In the genomic region with DNA sequence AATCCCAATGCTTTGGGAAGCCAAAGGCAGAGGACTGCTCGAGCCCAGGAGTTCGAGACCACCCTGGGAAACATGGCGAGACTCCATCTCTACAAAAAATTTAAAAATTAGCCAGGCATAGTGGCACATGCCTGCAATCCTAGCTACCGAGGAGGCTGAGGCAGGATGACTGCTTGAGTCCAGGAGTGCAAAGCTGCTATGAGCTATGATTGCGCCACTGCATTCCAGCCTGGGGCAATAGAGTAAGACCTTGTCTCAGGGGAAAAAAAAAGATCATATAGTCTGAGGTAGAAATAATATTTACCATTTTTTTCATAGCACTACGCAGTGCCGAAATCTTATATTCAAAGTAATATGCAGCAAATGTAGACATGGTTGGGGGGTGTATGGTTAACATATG, we compare ENCODE assay signal across 1 cellular context.
TF ChIP-seq lines count a peak whose summit lies in the region.

No MANE protein-coding gene starts in this region.

TF ChIP-seq in HepG2, 621 proteins besides CTCF, POLR2A, EP300 and RAD21 (continued from another document and continues in another):
- TF ChIP-seq, protein P1, sequence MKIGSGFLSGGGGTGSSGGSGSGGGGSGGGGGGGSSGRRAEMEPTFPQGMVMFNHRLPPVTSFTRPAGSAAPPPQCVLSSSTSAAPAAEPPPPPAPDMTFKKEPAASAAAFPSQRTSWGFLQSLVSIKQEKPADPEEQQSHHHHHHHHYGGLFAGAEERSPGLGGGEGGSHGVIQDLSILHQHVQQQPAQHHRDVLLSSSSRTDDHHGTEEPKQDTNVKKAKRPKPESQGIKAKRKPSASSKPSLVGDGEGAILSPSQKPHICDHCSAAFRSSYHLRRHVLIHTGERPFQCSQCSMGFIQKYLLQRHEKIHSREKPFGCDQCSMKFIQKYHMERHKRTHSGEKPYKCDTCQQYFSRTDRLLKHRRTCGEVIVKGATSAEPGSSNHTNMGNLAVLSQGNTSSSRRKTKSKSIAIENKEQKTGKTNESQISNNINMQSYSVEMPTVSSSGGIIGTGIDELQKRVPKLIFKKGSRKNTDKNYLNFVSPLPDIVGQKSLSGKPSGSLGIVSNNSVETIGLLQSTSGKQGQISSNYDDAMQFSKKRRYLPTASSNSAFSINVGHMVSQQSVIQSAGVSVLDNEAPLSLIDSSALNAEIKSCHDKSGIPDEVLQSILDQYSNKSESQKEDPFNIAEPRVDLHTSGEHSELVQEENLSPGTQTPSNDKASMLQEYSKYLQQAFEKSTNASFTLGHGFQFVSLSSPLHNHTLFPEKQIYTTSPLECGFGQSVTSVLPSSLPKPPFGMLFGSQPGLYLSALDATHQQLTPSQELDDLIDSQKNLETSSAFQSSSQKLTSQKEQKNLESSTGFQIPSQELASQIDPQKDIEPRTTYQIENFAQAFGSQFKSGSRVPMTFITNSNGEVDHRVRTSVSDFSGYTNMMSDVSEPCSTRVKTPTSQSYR (CRISPR knock-in tag; IDR thresholded peaks at IDR 0.05; ENCODE audit: borderline replicate concordance): peak; percentile 45; the same call in 1 of the 2 replicates
- TF ChIP-seq ZNF260 (CRISPR knock-in tag; IDR thresholded peaks at IDR 0.05; ENCODE audit: borderline replicate concordance, low read depth) (no peak), U2AF2 (IDR thresholded peaks at IDR 0.05; ENCODE audit: low read depth, low read length) (no peak), ZMYM2 (CRISPR knock-in tag; IDR thresholded peaks at IDR 0.05) (no peak), NCOA2 (CRISPR knock-in tag; IDR thresholded peaks at IDR 0.05) (peak; percentile 77), ZNF563 (CRISPR knock-in tag; IDR thresholded peaks at IDR 0.05) (no peak), ZNF530 (CRISPR knock-in tag; IDR thresholded peaks at IDR 0.05; ENCODE audit: low read depth) (no peak), ATF2 (CRISPR knock-in tag; IDR thresholded peaks at IDR 0.05) (peak; percentile 62; the same call in 1 of the 2 replicates), ARHGAP35 (CRISPR knock-in tag; IDR thresholded peaks at IDR 0.05; ENCODE audit: borderline replicate concordance) (no peak), ZNF225 (CRISPR knock-in tag; IDR thresholded peaks at IDR 0.05) (no peak), ZNF678 (CRISPR knock-in tag; IDR thresholded peaks at IDR 0.05) (no peak), ZNF709 (CRISPR knock-in tag; IDR thresholded peaks at IDR 0.05) (no peak), RFX1 (IDR thresholded peaks at IDR 0.05) (no peak), ZNF850 (CRISPR knock-in tag; conservative IDR thresholded peaks at IDR 0.05) (no peak), E2F5 (CRISPR knock-in tag; conservative IDR thresholded peaks at IDR 0.05) (no peak), ZNF747 (CRISPR knock-in tag; IDR thresholded peaks at IDR 0.05; ENCODE audit: borderline replicate concordance) (no peak), ZNF503 (CRISPR knock-in tag; IDR thresholded peaks at IDR 0.05) (no peak), SRSF9 (IDR thresholded peaks at IDR 0.05; ENCODE audit: borderline replicate concordance, insufficient read depth, low read depth, low read length, poor library complexity, severe bottlenecking) (no peak), ATRX (CRISPR knock-in tag; IDR thresholded peaks at IDR 0.05; ENCODE audit: borderline replicate concordance) (no peak), MXD4 (CRISPR knock-in tag; IDR thresholded peaks at IDR 0.05) (0 out of 2 replicates have a peak, but pooled peaks have one; percentile 21), ZFP91 (CRISPR knock-in tag; IDR thresholded peaks at IDR 0.05; ENCODE audit: borderline replicate concordance) (no peak), HNRNPK (IDR thresholded peaks at IDR 0.05; ENCODE audit: low read depth, low read length, poor library complexity, severe bottlenecking) (no peak), SCMH1 (CRISPR knock-in tag; IDR thresholded peaks at IDR 0.05; ENCODE audit: borderline replicate concordance) (no peak), PHF20 (CRISPR knock-in tag; IDR thresholded peaks at IDR 0.05) (no peak), HNRNPL (IDR thresholded peaks at IDR 0.05; ENCODE audit: low read depth, low read length) (no peak), PCBP1 (IDR thresholded peaks at IDR 0.05; ENCODE audit: borderline replicate concordance, low read depth, low read length) (no peak), TCF7L2 (IDR thresholded peaks at IDR 0.05; ENCODE audit: low read depth, low read length) (no peak)
- TF ChIP-seq, protein P2, sequence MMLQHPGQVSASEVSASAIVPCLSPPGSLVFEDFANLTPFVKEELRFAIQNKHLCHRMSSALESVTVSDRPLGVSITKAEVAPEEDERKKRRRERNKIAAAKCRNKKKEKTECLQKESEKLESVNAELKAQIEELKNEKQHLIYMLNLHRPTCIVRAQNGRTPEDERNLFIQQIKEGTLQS (CRISPR knock-in tag; IDR thresholded peaks at IDR 0.05): peak; percentile 63; the same call in 1 of the 2 replicates
- TF ChIP-seq, protein P3, sequence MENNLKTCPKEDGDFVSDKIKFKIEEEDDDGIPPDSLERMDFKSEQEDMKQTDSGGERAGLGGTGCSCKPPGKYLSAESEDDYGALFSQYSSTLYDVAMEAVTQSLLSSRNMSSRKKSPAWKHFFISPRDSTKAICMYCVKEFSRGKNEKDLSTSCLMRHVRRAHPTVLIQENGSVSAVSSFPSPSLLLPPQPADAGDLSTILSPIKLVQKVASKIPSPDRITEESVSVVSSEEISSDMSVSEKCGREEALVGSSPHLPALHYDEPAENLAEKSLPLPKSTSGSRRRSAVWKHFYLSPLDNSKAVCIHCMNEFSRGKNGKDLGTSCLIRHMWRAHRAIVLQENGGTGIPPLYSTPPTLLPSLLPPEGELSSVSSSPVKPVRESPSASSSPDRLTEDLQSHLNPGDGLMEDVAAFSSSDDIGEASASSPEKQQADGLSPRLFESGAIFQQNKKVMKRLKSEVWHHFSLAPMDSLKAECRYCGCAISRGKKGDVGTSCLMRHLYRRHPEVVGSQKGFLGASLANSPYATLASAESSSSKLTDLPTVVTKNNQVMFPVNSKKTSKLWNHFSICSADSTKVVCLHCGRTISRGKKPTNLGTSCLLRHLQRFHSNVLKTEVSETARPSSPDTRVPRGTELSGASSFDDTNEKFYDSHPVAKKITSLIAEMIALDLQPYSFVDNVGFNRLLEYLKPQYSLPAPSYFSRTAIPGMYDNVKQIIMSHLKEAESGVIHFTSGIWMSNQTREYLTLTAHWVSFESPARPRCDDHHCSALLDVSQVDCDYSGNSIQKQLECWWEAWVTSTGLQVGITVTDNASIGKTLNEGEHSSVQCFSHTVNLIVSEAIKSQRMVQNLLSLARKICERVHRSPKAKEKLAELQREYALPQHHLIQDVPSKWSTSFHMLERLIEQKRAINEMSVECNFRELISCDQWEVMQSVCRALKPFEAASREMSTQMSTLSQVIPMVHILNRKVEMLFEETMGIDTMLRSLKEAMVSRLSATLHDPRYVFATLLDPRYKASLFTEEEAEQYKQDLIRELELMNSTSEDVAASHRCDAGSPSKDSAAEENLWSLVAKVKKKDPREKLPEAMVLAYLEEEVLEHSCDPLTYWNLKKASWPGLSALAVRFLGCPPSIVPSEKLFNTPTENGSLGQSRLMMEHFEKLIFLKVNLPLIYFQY (CRISPR knock-in tag; IDR thresholded peaks at IDR 0.05; ENCODE audit: borderline replicate concordance): peak; percentile 27; the same call in 1 of the 2 replicates
- TF ChIP-seq, protein P4, sequence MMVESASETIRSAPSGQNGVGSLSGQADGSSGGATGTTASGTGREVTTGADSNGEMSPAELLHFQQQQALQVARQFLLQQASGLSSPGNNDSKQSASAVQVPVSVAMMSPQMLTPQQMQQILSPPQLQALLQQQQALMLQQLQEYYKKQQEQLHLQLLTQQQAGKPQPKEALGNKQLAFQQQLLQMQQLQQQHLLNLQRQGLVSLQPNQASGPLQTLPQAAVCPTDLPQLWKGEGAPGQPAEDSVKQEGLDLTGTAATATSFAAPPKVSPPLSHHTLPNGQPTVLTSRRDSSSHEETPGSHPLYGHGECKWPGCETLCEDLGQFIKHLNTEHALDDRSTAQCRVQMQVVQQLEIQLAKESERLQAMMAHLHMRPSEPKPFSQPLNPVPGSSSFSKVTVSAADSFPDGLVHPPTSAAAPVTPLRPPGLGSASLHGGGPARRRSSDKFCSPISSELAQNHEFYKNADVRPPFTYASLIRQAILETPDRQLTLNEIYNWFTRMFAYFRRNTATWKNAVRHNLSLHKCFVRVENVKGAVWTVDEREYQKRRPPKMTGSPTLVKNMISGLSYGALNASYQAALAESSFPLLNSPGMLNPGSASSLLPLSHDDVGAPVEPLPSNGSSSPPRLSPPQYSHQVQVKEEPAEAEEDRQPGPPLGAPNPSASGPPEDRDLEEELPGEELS (CRISPR knock-in tag; IDR thresholded peaks at IDR 0.05): peak; percentile 60; the same call in 1 of the 2 replicates
- TF ChIP-seq, protein P5, sequence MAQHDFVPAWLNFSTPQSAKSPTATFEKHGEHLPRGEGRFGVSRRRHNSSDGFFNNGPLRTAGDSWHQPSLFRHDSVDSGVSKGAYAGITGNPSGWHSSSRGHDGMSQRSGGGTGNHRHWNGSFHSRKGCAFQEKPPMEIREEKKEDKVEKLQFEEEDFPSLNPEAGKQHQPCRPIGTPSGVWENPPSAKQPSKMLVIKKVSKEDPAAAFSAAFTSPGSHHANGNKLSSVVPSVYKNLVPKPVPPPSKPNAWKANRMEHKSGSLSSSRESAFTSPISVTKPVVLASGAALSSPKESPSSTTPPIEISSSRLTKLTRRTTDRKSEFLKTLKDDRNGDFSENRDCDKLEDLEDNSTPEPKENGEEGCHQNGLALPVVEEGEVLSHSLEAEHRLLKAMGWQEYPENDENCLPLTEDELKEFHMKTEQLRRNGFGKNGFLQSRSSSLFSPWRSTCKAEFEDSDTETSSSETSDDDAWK (CRISPR knock-in tag; IDR thresholded peaks at IDR 0.05): no peak
- TF ChIP-seq, protein P6, sequence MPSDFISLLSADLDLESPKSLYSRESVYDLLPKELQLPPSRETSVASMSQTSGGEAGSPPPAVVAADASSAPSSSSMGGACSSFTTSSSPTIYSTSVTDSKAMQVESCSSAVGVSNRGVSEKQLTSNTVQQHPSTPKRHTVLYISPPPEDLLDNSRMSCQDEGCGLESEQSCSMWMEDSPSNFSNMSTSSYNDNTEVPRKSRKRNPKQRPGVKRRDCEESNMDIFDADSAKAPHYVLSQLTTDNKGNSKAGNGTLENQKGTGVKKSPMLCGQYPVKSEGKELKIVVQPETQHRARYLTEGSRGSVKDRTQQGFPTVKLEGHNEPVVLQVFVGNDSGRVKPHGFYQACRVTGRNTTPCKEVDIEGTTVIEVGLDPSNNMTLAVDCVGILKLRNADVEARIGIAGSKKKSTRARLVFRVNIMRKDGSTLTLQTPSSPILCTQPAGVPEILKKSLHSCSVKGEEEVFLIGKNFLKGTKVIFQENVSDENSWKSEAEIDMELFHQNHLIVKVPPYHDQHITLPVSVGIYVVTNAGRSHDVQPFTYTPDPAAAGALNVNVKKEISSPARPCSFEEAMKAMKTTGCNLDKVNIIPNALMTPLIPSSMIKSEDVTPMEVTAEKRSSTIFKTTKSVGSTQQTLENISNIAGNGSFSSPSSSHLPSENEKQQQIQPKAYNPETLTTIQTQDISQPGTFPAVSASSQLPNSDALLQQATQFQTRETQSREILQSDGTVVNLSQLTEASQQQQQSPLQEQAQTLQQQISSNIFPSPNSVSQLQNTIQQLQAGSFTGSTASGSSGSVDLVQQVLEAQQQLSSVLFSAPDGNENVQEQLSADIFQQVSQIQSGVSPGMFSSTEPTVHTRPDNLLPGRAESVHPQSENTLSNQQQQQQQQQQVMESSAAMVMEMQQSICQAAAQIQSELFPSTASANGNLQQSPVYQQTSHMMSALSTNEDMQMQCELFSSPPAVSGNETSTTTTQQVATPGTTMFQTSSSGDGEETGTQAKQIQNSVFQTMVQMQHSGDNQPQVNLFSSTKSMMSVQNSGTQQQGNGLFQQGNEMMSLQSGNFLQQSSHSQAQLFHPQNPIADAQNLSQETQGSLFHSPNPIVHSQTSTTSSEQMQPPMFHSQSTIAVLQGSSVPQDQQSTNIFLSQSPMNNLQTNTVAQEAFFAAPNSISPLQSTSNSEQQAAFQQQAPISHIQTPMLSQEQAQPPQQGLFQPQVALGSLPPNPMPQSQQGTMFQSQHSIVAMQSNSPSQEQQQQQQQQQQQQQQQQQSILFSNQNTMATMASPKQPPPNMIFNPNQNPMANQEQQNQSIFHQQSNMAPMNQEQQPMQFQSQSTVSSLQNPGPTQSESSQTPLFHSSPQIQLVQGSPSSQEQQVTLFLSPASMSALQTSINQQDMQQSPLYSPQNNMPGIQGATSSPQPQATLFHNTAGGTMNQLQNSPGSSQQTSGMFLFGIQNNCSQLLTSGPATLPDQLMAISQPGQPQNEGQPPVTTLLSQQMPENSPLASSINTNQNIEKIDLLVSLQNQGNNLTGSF (CRISPR knock-in tag; IDR thresholded peaks at IDR 0.05): no peak
